ENCODE assay signal across 17 cellular contexts in genomic region chr1:181405584-181405983, GRCh38.
A peak's percentile ranks its signal among the peaks of the same experiment; 100 is the strongest.
DNase-seq lines count a peak whose midpoint lies in the region; ATAC-seq and TF ChIP-seq lines count a peak whose summit lies in the region.
"Had no signal": no experiment of that assay in that cellular context is flagged by ENCODE, and none has a peak within 500 bp of the region (broad histone marks: within the 10 kb centered on the region; RNA-seq: fewer than 3 reads in every experiment).

No MANE protein-coding gene starts in this region.

- H3K23ac ChIP-seq in mesenchymal stem cell (ENCODE audit: low read length in 2 of 2): no peak overlapping the region

- no peak overlapping the region for H4K8ac ChIP-seq in mesenchymal stem cell (ENCODE audit: low read length)

- H2BK15ac ChIP-seq in mesenchymal stem cell (ENCODE audit: low read depth, poor library complexity, severe bottlenecking): no peak overlapping the region

- H2BK120ac ChIP-seq in mesenchymal stem cell (ENCODE audit: low read depth, low read length): no peak overlapping the region

- no peak overlapping the region for H2BK5ac ChIP-seq in mesenchymal stem cell (ENCODE audit: low read depth, low read length, poor library complexity, severe bottlenecking)

- no peak overlapping the region for H3K27ac ChIP-seq in naive thymus-derived CD4-positive, alpha-beta T cell (ENCODE audit: low read depth, low read length)
- H3K27ac ChIP-seq in mesenchymal stem cell (ENCODE audit: low read length, poor library complexity, severe bottlenecking): no peak overlapping the region
- H3K27ac ChIP-seq: BLaER1 treated with 17β-estradiol and CSF1 and Interleukin-3, amounts not matched to agents 10 nM and 100 nM; HL-60 had no signal

- H3K79me1 ChIP-seq in mesenchymal stem cell (replicated peaks; ENCODE audit: low read length, poor library complexity, severe bottlenecking): no peaks in the 10 kb centered on the region

- H3K4me3 Mint-ChIP-seq in WTC11: no peak overlapping the region
- H3K4me3 Mint-ChIP-seq in naive thymus-derived CD4-positive, alpha-beta T cell: no peak overlapping the region
- H3K4me3 Mint-ChIP-seq: CD4-positive, CD25-positive, alpha-beta regulatory T cell had no signal

- H2BK12ac ChIP-seq in mesenchymal stem cell (ENCODE audit: low read length in 2 of 2): no peak overlapping the region

- H3K36me3 ChIP-seq in naive thymus-derived CD4-positive, alpha-beta T cell (ENCODE audit: control insufficient read depth in 2 of 3, insufficient read depth in 3 of 3, low read length in 3 of 3): no peaks in the 10 kb centered on the region
- H3K36me3 ChIP-seq in BE2C: no peaks in the 10 kb centered on the region
- H3K36me3 ChIP-seq in mesenchymal stem cell (ENCODE audit: control insufficient read depth in 1 of 2, insufficient read depth in 2 of 2, low read depth in 1 of 2, low read length in 2 of 2): no peaks in the 10 kb centered on the region
- H3K36me3 ChIP-seq: BLaER1 treated with 17β-estradiol and CSF1 and Interleukin-3, amounts not matched to agents 10 nM and 100 nM; HAP-1 had no signal

- 67% methylated on average over 1 of the region's 2 CpGs for WGBS in mesenchymal stem cell

- H3K4me1 ChIP-seq in naive thymus-derived CD4-positive, alpha-beta T cell (ENCODE audit: control insufficient read depth in 2 of 2, insufficient read depth in 2 of 2, low read length in 2 of 2): peaks cover 0 to 22% of the 10 kb centered on the region in 2 donors
- H3K4me1 ChIP-seq in BE2C (no peaks in the 10 kb centered on the region), mesenchymal stem cell (ENCODE audit: control insufficient read depth, insufficient read depth, low read depth, low read length) (no peaks in the 10 kb centered on the region)
- H3K4me1 ChIP-seq: BLaER1 treated with 17β-estradiol and CSF1 and Interleukin-3, amounts not matched to agents 10 nM and 100 nM; HAP-1 had no signal

- no peaks in the 10 kb centered on the region for H3K9me3 Mint-ChIP-seq in WTC11
- peaks cover 0 to 2% (median 0%) of the 10 kb centered on the region in 11 donors for H3K9me3 Mint-ChIP-seq in naive thymus-derived CD4-positive, alpha-beta T cell
- H3K9me3 Mint-ChIP-seq: CD4-positive, CD25-positive, alpha-beta regulatory T cell had no signal

- no peak overlapping the region for H3K4me2 ChIP-seq in mesenchymal stem cell (ENCODE audit: low read length, poor library complexity, severe bottlenecking)
- H3K4me2 ChIP-seq: BLaER1 treated with 17β-estradiol and CSF1 and Interleukin-3, amounts not matched to agents 10 nM and 100 nM had no signal

- no peak overlapping the region for H3K4me3 ChIP-seq in naive thymus-derived CD4-positive, alpha-beta T cell (ENCODE audit: low read length)
- no peak overlapping the region for H3K4me3 ChIP-seq in BE2C (ENCODE audit: low read depth, low read length)
- H3K4me3 ChIP-seq in mesenchymal stem cell (ENCODE audit: insufficient read depth in 1 of 2, low read depth in 1 of 2, low read length in 2 of 2): no peak overlapping the region
- H3K4me3 ChIP-seq: BLaER1 treated with 17β-estradiol and CSF1 and Interleukin-3, amounts not matched to agents 10 nM and 100 nM; HAP-1; K562 had no signal

- CTCF ChIA-PET in WTC11 (lab: Charles Lee): interaction anchor here (0.8 to 1.1 kb wide), 2 partner anchors 19 to 216 kb away, joined by 3 read pairs; no protein-coding TSS in a partner anchor
- CTCF ChIA-PET in naive thymus-derived CD4-positive, alpha-beta T cell (lab: Charles Lee): interaction anchor here (1.0 kb wide), 2 partner anchors 19 to 215 kb away, joined by 3 read pairs; no protein-coding TSS in a partner anchor

- no peak overlapping the region for H3K18ac ChIP-seq in mesenchymal stem cell (ENCODE audit: low read depth in 1 of 2, low read length in 2 of 2)

- H3K9me3 ChIP-seq in naive thymus-derived CD4-positive, alpha-beta T cell (ENCODE audit: control insufficient read depth in 2 of 3, low read length in 3 of 3): no peaks in the 10 kb centered on the region
- H3K9me3 ChIP-seq in BE2C (no peaks in the 10 kb centered on the region), mesenchymal stem cell (ENCODE audit: control insufficient read depth, low read length) (no peaks in the 10 kb centered on the region)
- H3K9me3 ChIP-seq: BLaER1 treated with 17β-estradiol and CSF1 and Interleukin-3, amounts not matched to agents 10 nM and 100 nM; HAP-1 had no signal

- no peak overlapping the region for H3K14ac ChIP-seq in mesenchymal stem cell (ENCODE audit: low read length in 2 of 2)

- intact Hi-C loops in naive thymus-derived CD4-positive, alpha-beta T cell (cut with micrococcal nuclease): no loop called here

- peaks cover 7% of the 10 kb centered on the region for H3K4me1 Mint-ChIP-seq in WTC11
- H3K4me1 Mint-ChIP-seq in naive thymus-derived CD4-positive, alpha-beta T cell: peaks cover 18 to 60% (median 45%) of the 10 kb centered on the region in 7 donors

- H3K27ac Mint-ChIP-seq in WTC11: peak overlapping the region; percentile 86; the same call in 1 of the 2 replicates
- peak overlapping the region in 6 of 9 donors; percentile 14 to 70 (median 50) for H3K27ac Mint-ChIP-seq in naive thymus-derived CD4-positive, alpha-beta T cell

- H4K91ac ChIP-seq in mesenchymal stem cell (ENCODE audit: low read length): no peak overlapping the region

- no peak overlapping the region for H2AFZ ChIP-seq in mesenchymal stem cell (ENCODE audit: low read depth, low read length)

- H3K27me3 Mint-ChIP-seq in WTC11 (ENCODE audit: low read depth): no peaks in the 10 kb centered on the region
- H3K27me3 Mint-ChIP-seq in naive thymus-derived CD4-positive, alpha-beta T cell: peaks cover 0 to 4% (median 0%) of the 10 kb centered on the region in 5 donors

- H3K9ac ChIP-seq in mesenchymal stem cell (ENCODE audit: low read length): no peak overlapping the region
- H3K9ac ChIP-seq: BLaER1 treated with 17β-estradiol and CSF1 and Interleukin-3, amounts not matched to agents 10 nM and 100 nM had no signal

- TF ChIP-seq CTCF in WTC11 (IDR thresholded peaks at IDR 0.05) (no peak), BE2C (IDR thresholded peaks at IDR 0.05; ENCODE audit: low read depth, low read length) (no peak)

- no peaks in the 10 kb centered on the region for H3K36me3 Mint-ChIP-seq in WTC11
- no peaks in the 10 kb centered on the region for H3K36me3 Mint-ChIP-seq in naive thymus-derived CD4-positive, alpha-beta T cell
- H3K36me3 Mint-ChIP-seq: CD4-positive, CD25-positive, alpha-beta regulatory T cell had no signal

- ATAC-seq in WTC11 (peak; percentile 58), HG02759 (IDR thresholded peaks at IDR 0.05; ENCODE audit: unreplicated experiment) (no peak), HG02610 (IDR thresholded peaks at IDR 0.05; ENCODE audit: unreplicated experiment) (no peak)
- no peak for ATAC-seq in naive thymus-derived CD4-positive, alpha-beta T cell
- ATAC-seq: K562 had no signal

- no peaks in the 10 kb centered on the region for H3K27me3 ChIP-seq in naive thymus-derived CD4-positive, alpha-beta T cell (ENCODE audit: control insufficient read depth in 2 of 2, insufficient read depth in 2 of 2, low read length in 2 of 2)
- H3K27me3 ChIP-seq in BE2C (peaks cover 8% of the 10 kb centered on the region; the same call in 1 of the 2 replicates), mesenchymal stem cell (ENCODE audit: control insufficient read depth in 1 of 2, insufficient read depth in 1 of 2, low read length in 2 of 2) (peaks cover 0 to 11% of the 10 kb centered on the region in 2 experiments)
- H3K27me3 ChIP-seq: BLaER1 treated with 17β-estradiol and CSF1 and Interleukin-3, amounts not matched to agents 10 nM and 100 nM had no signal

- no peak overlapping the region for H3K4ac ChIP-seq in mesenchymal stem cell (ENCODE audit: low read depth in 1 of 2, low read length in 2 of 2)

- POLR2A ChIA-PET in WTC11 (lab: Charles Lee): no interaction called here
- POLR2A ChIA-PET in naive thymus-derived CD4-positive, alpha-beta T cell (lab: Charles Lee): interaction anchor here (5.5 kb wide), 1 partner anchor 7 kb away, joined by 43 read pairs; no protein-coding TSS in a partner anchor

- peak; percentile 70 for DNase-seq in NCI-H2107 treated with DMSO at 0.1 percent for 48 hours (lab: John Stamatoyannopoulos, UW; ENCODE audit: unreplicated experiment)
- no peak for DNase-seq in NCI-H2107 (lab: John Stamatoyannopoulos, UW)
- no peak for DNase-seq in WTC11 (ENCODE audit: low spot score)
- no peak for DNase-seq in naive thymus-derived CD4-positive, alpha-beta T cell
- no peak for DNase-seq in BE2C
- DNase-seq in mesenchymal stem cell: no peak
- DNase-seq: 8988T; AML-193; CD4-positive, CD25-positive, alpha-beta regulatory T cell; DND-41; GDM1 had no signal

- H2AK5ac ChIP-seq in mesenchymal stem cell (ENCODE audit: low read length, severe bottlenecking): no peak overlapping the region

TF ChIP-seq in WTC11, 78 proteins besides CTCF, POLR2A, EP300 and RAD21 (continues in another document):
- TF ChIP-seq GRHL2 (CRISPR knock-in tag; IDR thresholded peaks at IDR 0.05; ENCODE audit: insufficient replicate concordance, severe bottlenecking) (no peak), E2F1 (CRISPR knock-in tag; IDR thresholded peaks at IDR 0.05) (no peak), KAT7 (CRISPR knock-in tag; IDR thresholded peaks at IDR 0.05; ENCODE audit: borderline replicate concordance) (no peak), ATF2 (CRISPR knock-in tag; IDR thresholded peaks at IDR 0.05; ENCODE audit: borderline replicate concordance, low read depth) (no peak)
